In the genomic region with DNA sequence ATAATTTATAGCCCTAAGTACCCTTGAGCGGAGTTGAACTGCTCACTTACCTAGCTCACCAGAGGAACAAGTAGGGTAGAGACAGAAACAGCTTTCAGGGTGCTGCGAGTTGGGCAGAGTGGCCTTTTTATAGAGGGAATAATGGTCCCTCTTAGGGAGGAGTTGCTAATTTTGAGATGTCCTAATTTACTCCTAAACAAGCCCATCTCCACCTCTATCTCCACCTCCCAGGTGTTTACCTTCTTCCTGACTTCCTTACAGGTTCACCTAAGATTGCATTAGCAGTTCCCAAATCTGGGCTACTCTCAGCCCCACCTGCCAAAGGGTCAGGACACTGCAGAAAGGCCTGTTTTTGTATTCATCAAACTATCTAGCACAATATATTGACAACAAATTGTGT, we compare ENCODE assay signal across 39 cellular contexts. TPM values are rescaled to one million over a fixed set of nuclear protein-coding genes. Genes with fewer than 3 reads are reported as not detected.
"Had no signal": no experiment of that assay in that cellular context is flagged by ENCODE, and none has a peak within 500 bp of the region (broad histone marks: within the 10 kb centered on the region; RNA-seq: fewer than 3 reads in every experiment).

A gene (minus strand): TSS at position 101 of the 400 bp plus-strand sequence. CDS start 940 bp downstream, outside the sequence.

- H3K9ac ChIP-seq: KMS-11 had no signal

- H3K27me3 ChIP-seq: MG63 had no signal

- H3K4me3 ChIP-seq: MG63 had no signal

- DNase-seq: Karpas-422, Kasumi-1, KBM-7, KG1, MG63, MM.1S, NCI-H1048, NCI-H1092, NCI-H1092 treated with DMSO at 0.1 percent for 48 hours, NCI-H1105, NCI-H1105 treated with DMSO at 0.1 percent for 48 hours, NCI-H1417, NCI-H1417 treated with DMSO at 0.1 percent for 48 hours, NCI-H1436, NCI-H1436 treated with DMSO at 0.1 percent for 48 hours, NCI-H146, NCI-H1694, NCI-H1694 treated with DMSO at 0.1 percent for 48 hours, NCI-H187, NCI-H187 treated with DMSO at 0.1 percent for 48 hours, NCI-H1930, NCI-H2029, NCI-H2029 treated with DMSO at 0.1 percent for 48 hours, NCI-H2081, NCI-H2081 treated with DMSO at 0.1 percent for 48 hours, NCI-H2107, NCI-H2171, NCI-H2171 treated with DMSO at 0.1 percent for 48 hours, NCI-H2227 treated with DMSO at 0.1 percent for 48 hours, NCI-H226, NCI-H345, NCI-H446, NCI-H446 treated with DMSO at 0.1 percent for 48 hours, NCI-H510A had no signal

- H3K36me3 ChIP-seq: MG63 had no signal

- H3K9me3 ChIP-seq: MG63 had no signal

- H3K4me2 ChIP-seq: KMS-11 had no signal

- H3K27ac ChIP-seq: KMS-11 had no signal

RNA-seq across cellular contexts. Expression of the gene that starts here (rescaled TPM):
- total RNA-seq: LHCN-M2, M059J, MCF 10A, NCI-H460 had no signal
